Comparison of ENCODE assay signal across 24 cellular contexts in genomic region chr7:26385240-26385639, GRCh38.
"Had no signal": no experiment of that assay in that cellular context is flagged by ENCODE, and none has a peak within 500 bp of the region (broad histone marks: within the 10 kb centered on the region; RNA-seq: fewer than 3 reads in every experiment).

No MANE protein-coding gene starts in this region.

- H3K9me3 ChIP-seq: gastroesophageal sphincter, ovary, right lobe of liver, thoracic aorta, uterus had no signal

- DNase-seq: activated CD4-positive, alpha-beta memory T cell treated with anti-CD3 and anti-CD28 coated beads for 36 hours; activated CD4-positive, alpha-beta T cell treated with anti-CD3 and anti-CD28 coated beads, Interleukin-2, amount 10 ng/mL, durations not matched to agents 24 days and 14 days; activated CD4-positive, CD25-positive, alpha-beta regulatory T cell treated with anti-CD3 and anti-CD28 coated beads, Interleukin-2, amount 50 U/mL, for 72 hours; activated naive CD8-positive, alpha-beta T cell treated with anti-CD3 and anti-CD28 coated beads, Interleukin-2, amount 50 U/mL, for 24 hours; activated T-cell treated with anti-CD3 and anti-CD28 coated beads, Interleukin-2, amount 50 U/mL, for 4 hours; amygdala; kidney; left colon; mammary epithelial cell; naive B cell; nephron progenitor cell; ovary; right lobe of liver; stimulated activated CD4-positive, alpha-beta T cell treated with anti-CD3 and anti-CD28 coated beads, Interleukin-12 subunit alpha, Interleukin-12 subunit beta, amount 100 ng/mL, for 4 hours; stimulated activated CD4-positive, alpha-beta T cell treated with anti-CD3 and anti-CD28 coated beads, Interleukin-4, amount 100 ng/mL, for 1 hour; stimulated activated naive CD8-positive, alpha-beta T cell treated with anti-CD3 and anti-CD28 coated beads, Interleukin-15, Interleukin-2, amounts not matched to agents 100 U/mL and 50 U/mL, for 24 hours; T-helper 17 cell; T1000; trophoblast cell; uterus; WERI-Rb-1 had no signal

- H3K4me3 ChIP-seq: gastroesophageal sphincter, hepatocyte, ovary, right lobe of liver, thoracic aorta, uterus had no signal

- H3K4me1 ChIP-seq: right lobe of liver, uterus had no signal

- H3K27ac ChIP-seq: gastroesophageal sphincter, hepatocyte, ovary, right lobe of liver, thoracic aorta, uterus, WERI-Rb-1 had no signal

- H3K36me3 ChIP-seq: gastroesophageal sphincter, ovary, right lobe of liver, thoracic aorta, uterus, WERI-Rb-1 had no signal

- ATAC-seq: activated naive CD8-positive, alpha-beta T cell treated with anti-CD3 and anti-CD28 coated beads, Interleukin-2, amount 50 U/mL, for 24 hours; activated T-cell treated with anti-CD3 and anti-CD28 coated beads, Interleukin-2, amount 50 U/mL, for 4 hours; gastroesophageal sphincter; left colon; right lobe of liver; stimulated activated naive CD8-positive, alpha-beta T cell treated with anti-CD3 and anti-CD28 coated beads, Interleukin-15, Interleukin-2, amounts not matched to agents 100 U/mL and 50 U/mL, for 24 hours; T-helper 17 cell had no signal

- H3K27me3 ChIP-seq: ovary, right lobe of liver, uterus had no signal
